8 cellular contexts compared by ENCODE assay signal in the genomic region with DNA sequence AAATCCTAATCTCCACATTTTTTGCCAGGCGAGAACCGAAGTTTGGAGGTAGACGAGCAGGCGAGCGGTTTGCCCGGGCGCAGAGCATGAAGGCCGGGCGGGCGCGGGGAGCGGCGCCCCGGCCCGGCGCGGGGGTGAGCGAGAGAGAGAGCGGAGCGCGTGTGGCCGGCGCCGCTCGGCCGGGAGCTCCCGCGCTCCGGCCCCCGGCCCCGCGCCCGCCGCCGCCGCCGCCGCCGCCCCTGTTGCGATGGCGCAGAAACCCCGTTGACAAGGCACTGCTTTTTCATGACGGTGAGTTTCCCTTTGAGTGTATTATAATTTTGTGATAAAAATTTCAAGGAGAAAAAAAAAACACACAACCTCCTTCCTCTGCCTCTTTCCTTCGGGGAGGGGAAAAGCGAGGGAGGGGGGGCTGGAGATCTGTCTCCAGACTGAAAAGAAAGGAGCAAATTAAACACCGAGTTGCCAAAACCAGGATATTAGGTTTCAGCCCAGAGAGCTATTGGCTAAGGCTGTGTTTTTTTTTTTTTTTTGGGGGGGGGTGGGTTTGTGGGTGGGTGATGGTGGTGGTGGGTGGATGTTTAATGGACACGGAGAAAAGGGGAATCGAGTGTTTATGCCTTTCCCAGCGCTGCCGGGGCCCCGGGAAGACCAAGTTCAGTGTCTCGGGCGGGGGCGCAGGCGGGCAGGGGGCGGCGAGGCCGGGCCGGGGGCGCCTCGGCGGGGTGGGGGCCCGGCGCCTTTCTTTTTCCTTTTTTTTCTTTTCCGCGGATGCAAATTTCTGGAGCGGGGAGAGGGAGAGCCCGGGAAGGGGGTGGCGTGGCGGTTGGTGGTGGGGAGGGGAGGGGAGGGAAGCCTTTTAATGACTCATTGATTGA.
A peak's percentile ranks its signal among the peaks of the same experiment; 100 is the strongest.
DNase-seq lines count a peak whose midpoint lies in the region; ATAC-seq and TF ChIP-seq lines count a peak whose summit lies in the region.

A gene with protein sequence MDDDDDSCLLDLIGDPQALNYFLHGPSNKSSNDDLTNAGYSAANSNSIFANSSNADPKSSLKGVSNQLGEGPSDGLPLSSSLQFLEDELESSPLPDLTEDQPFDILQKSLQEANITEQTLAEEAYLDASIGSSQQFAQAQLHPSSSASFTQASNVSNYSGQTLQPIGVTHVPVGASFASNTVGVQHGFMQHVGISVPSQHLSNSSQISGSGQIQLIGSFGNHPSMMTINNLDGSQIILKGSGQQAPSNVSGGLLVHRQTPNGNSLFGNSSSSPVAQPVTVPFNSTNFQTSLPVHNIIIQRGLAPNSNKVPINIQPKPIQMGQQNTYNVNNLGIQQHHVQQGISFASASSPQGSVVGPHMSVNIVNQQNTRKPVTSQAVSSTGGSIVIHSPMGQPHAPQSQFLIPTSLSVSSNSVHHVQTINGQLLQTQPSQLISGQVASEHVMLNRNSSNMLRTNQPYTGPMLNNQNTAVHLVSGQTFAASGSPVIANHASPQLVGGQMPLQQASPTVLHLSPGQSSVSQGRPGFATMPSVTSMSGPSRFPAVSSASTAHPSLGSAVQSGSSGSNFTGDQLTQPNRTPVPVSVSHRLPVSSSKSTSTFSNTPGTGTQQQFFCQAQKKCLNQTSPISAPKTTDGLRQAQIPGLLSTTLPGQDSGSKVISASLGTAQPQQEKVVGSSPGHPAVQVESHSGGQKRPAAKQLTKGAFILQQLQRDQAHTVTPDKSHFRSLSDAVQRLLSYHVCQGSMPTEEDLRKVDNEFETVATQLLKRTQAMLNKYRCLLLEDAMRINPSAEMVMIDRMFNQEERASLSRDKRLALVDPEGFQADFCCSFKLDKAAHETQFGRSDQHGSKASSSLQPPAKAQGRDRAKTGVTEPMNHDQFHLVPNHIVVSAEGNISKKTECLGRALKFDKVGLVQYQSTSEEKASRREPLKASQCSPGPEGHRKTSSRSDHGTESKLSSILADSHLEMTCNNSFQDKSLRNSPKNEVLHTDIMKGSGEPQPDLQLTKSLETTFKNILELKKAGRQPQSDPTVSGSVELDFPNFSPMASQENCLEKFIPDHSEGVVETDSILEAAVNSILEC (plus strand): TSS at position 242 of the 878 bp plus-strand sequence. CDS start 39,971 bp downstream, outside the sequence.

- no peaks in the 10 kb centered on the region for H4K20me1 ChIP-seq in MM.1S (ENCODE audit: insufficient read depth, low read length)

- ATAC-seq in SK-N-SH treated with all-trans-retinoic acid at 6 μM for 48 hours, result peak; percentile 13
- no peak for ATAC-seq in HG03095 (IDR thresholded peaks at IDR 0.05; ENCODE audit: unreplicated experiment)

- peak within 1 kb of the TSS; percentile 96 for H3K9ac ChIP-seq in MM.1S (ENCODE audit: low read length)

- peaks cover 37% of the 10 kb centered on the region for H3K4me1 Mint-ChIP-seq in activated naive CD4-positive, alpha-beta T cell treated with anti-CD3 and anti-CD28 coated beads, Interleukin-2, amount 10 ng/mL, durations not matched to agents 7 days and 5 days

- no peaks in the 10 kb centered on the region for H3K9me3 ChIP-seq in MM.1S (replicated peaks; ENCODE audit: insufficient read depth, low read length)

- peaks cover 49% of the 10 kb centered on the region for H3K79me2 ChIP-seq in MM.1S (ENCODE audit: low read length)

- H3K36me3 ChIP-seq in MM.1S (replicated peaks; ENCODE audit: insufficient read depth, low read length), result no peaks in the 10 kb centered on the region

- peaks cover 12% of the 10 kb centered on the region for H3F3A ChIP-seq in MM.1S (ENCODE audit: insufficient read depth, low read length)

- H3K27ac ChIP-seq in MM.1S (ENCODE audit: low read length), result peak within 1 kb of the TSS; percentile 93

- peak within 1 kb of the TSS; percentile 100 for H3K27ac Mint-ChIP-seq in activated naive CD4-positive, alpha-beta T cell treated with anti-CD3 and anti-CD28 coated beads, Interleukin-2, amount 10 ng/mL, durations not matched to agents 7 days and 5 days

- no peaks in the 10 kb centered on the region for H3K27me3 Mint-ChIP-seq in activated naive CD4-positive, alpha-beta T cell treated with anti-CD3 and anti-CD28 coated beads, Interleukin-2, amount 10 ng/mL, durations not matched to agents 7 days and 5 days

- peak within 1 kb of the TSS; percentile 66 for H3K4me3 ChIP-seq in MM.1S (ENCODE audit: low read length)

- H3K9me2 ChIP-seq in MM.1S (replicated peaks; ENCODE audit: insufficient read depth, low read length), result no peaks in the 10 kb centered on the region

- peak within 1 kb of the TSS; percentile 81 for H3K4me3 Mint-ChIP-seq in activated naive CD4-positive, alpha-beta T cell treated with anti-CD3 and anti-CD28 coated beads, Interleukin-2, amount 10 ng/mL, durations not matched to agents 7 days and 5 days

- peaks cover 24% of the 10 kb centered on the region for H3K36me3 Mint-ChIP-seq in activated naive CD4-positive, alpha-beta T cell treated with anti-CD3 and anti-CD28 coated beads, Interleukin-2, amount 10 ng/mL, durations not matched to agents 7 days and 5 days

- peaks cover 14% of the 10 kb centered on the region for H3K4me1 ChIP-seq in MM.1S (ENCODE audit: low read length)

- no peak for TF ChIP-seq CTCF in MM.1S (IDR thresholded peaks at IDR 0.05; ENCODE audit: low read length)

- no peaks in the 10 kb centered on the region for H3K9me3 Mint-ChIP-seq in activated naive CD4-positive, alpha-beta T cell treated with anti-CD3 and anti-CD28 coated beads, Interleukin-2, amount 10 ng/mL, durations not matched to agents 7 days and 5 days

- H3K27me3 ChIP-seq in MM.1S (replicated peaks; ENCODE audit: insufficient read depth, low read length), result no peaks in the 10 kb centered on the region

- peak within 1 kb of the TSS; percentile 24 for H2AFZ ChIP-seq in MM.1S (ENCODE audit: low read length)

- DNase-seq in EH (ENCODE audit: low read depth) (peak; percentile 87), MM.1S (peak; percentile 58), germinal center (ENCODE audit: low spot score) (peak; percentile 66), nucleus accumbens (lab: John Stamatoyannopoulos, UW) (peak in 37 of 56 donors; percentile 18 to 82 (median 55)), superior temporal gyrus (ENCODE audit: extremely low spot score) (peak; percentile 70)
- peak; percentile 76 for DNase-seq in activated naive CD4-positive, alpha-beta T cell treated with anti-CD3 and anti-CD28 coated beads, Interleukin-2, amount 10 ng/mL, durations not matched to agents 7 days and 5 days

- peak within 1 kb of the TSS; percentile 84 for H3K4me2 ChIP-seq in MM.1S (ENCODE audit: low read depth, low read length)

- CTCF ChIA-PET in activated naive CD4-positive, alpha-beta T cell treated with anti-CD3 and anti-CD28 coated beads, Interleukin-2, amount 10 ng/mL, durations not matched to agents 7 days and 5 days (lab: Charles Lee), result no interaction called here

TF ChIP-seq in SK-N-SH treated with all-trans-retinoic acid at 6 μM for 48 hours, 23 proteins besides CTCF, POLR2A, EP300 and RAD21:
- TF ChIP-seq, protein P1, sequence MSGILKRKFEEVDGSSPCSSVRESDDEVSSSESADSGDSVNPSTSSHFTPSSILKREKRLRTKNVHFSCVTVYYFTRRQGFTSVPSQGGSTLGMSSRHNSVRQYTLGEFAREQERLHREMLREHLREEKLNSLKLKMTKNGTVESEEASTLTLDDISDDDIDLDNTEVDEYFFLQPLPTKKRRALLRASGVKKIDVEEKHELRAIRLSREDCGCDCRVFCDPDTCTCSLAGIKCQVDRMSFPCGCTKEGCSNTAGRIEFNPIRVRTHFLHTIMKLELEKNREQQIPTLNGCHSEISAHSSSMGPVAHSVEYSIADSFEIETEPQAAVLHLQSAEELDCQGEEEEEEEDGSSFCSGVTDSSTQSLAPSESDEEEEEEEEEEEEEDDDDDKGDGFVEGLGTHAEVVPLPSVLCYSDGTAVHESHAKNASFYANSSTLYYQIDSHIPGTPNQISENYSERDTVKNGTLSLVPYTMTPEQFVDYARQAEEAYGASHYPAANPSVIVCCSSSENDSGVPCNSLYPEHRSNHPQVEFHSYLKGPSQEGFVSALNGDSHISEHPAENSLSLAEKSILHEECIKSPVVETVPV (CRISPR knock-in tag; IDR thresholded peaks at IDR 0.05), result no peak
- no peak for TF ChIP-seq TOX (CRISPR knock-in tag; IDR thresholded peaks at IDR 0.05; ENCODE audit: borderline replicate concordance)
- no peak for TF ChIP-seq ZC3H10 (CRISPR knock-in tag; IDR thresholded peaks at IDR 0.05)
- no peak for TF ChIP-seq CSDC2 (CRISPR knock-in tag; IDR thresholded peaks at IDR 0.05)
- no peak for TF ChIP-seq PPARA (CRISPR knock-in tag; IDR thresholded peaks at IDR 0.05; ENCODE audit: borderline replicate concordance)
- no peak for TF ChIP-seq GLIS3 (CRISPR knock-in tag; IDR thresholded peaks at IDR 0.05)
- TF ChIP-seq BACH2 (CRISPR knock-in tag; IDR thresholded peaks at IDR 0.05; ENCODE audit: borderline replicate concordance), result no peak
